ENCODE assay signal across 8 cellular contexts in genomic region chr10:71217266-71218045, GRCh38. TPM values are rescaled to one million over a fixed set of nuclear protein-coding genes. Genes with fewer than 3 reads are reported as not detected.
DNase-seq lines count a peak whose midpoint lies in the region; ATAC-seq, FAIRE-seq and TF ChIP-seq lines count a peak whose summit lies in the region.

No MANE protein-coding gene starts in this region.

- POLR2A ChIA-PET in OCI-LY7 (lab: Charles Lee) = interaction anchor here (0.7 kb wide), 1 partner anchor 24 kb away, joined by 3 read pairs; no protein-coding TSS in a partner anchor

- no peaks in the 10 kb centered on the region for H3K36me3 ChIP-seq in CD4-positive, CD25-positive, alpha-beta regulatory T cell (ENCODE audit: control insufficient read depth, insufficient read depth, low read length)
- no peaks in the 10 kb centered on the region for H3K36me3 ChIP-seq in HUES64 (ENCODE audit: insufficient read depth, low read length)
- no peaks in the 10 kb centered on the region for H3K36me3 ChIP-seq in bronchial epithelial cell (ENCODE audit: control insufficient read depth, insufficient read depth, low read length)
- H3K36me3 ChIP-seq in stomach = no peaks in the 10 kb centered on the region
- no peaks in the 10 kb centered on the region for H3K36me3 ChIP-seq in OCI-LY7 (ENCODE audit: insufficient read depth, low read length)

- peaks cover 8% of the 10 kb centered on the region for H3K27me3 ChIP-seq in CD4-positive, CD25-positive, alpha-beta regulatory T cell (ENCODE audit: control insufficient read depth, insufficient read depth, low read length)
- peaks cover 25% of the 10 kb centered on the region for H3K27me3 ChIP-seq in HUES64 (ENCODE audit: insufficient read depth, low read length)
- no peaks in the 10 kb centered on the region for H3K27me3 ChIP-seq in bronchial epithelial cell (ENCODE audit: control insufficient read depth, insufficient read depth, low read length)
- H3K27me3 ChIP-seq in stomach = peaks cover 0 to 45% (median 0%) of the 10 kb centered on the region in 3 donors

- H3K27me3 Mint-ChIP-seq in CD4-positive, CD25-positive, alpha-beta regulatory T cell = peaks cover 66% of the 10 kb centered on the region

- H3K79me2 ChIP-seq in OCI-LY7 (ENCODE audit: insufficient read depth, low read depth, low read length) = no peaks in the 10 kb centered on the region

- no peak overlapping the region for H3K27ac Mint-ChIP-seq in CD4-positive, CD25-positive, alpha-beta regulatory T cell

- H3K9me3 Mint-ChIP-seq in CD4-positive, CD25-positive, alpha-beta regulatory T cell = peaks cover 0 to 2% (median 0%) of the 10 kb centered on the region in 7 donors

- WGBS in HUES64 = 1% methylated on average over 56 of the region's 57 CpGs
- 2 to 7% (median 5%) methylated on average over 33 to 57 of the region's 57 CpGs for WGBS in stomach, 5 donors

- no peak for TF ChIP-seq EP300 in stomach (IDR thresholded peaks at IDR 0.05)

- TF ChIP-seq POLR2A in stomach (IDR thresholded peaks at IDR 0.05) = no peak

- FAIRE-seq in bronchial epithelial cell (lab: Jason Lieb, UNC) = no peak

- intact Hi-C loops in stomach (cut with DNase I; ENCODE audit: low total_unique reads) = no loop called here
- intact Hi-C loops in OCI-LY7 (cut with micrococcal nuclease; ENCODE audit: unreplicated experiment) = no loop called here

- H3K9ac ChIP-seq in HUES64 (ENCODE audit: low read depth, low read length) = peak overlapping the region; percentile 60

- H3K4me3 Mint-ChIP-seq in CD4-positive, CD25-positive, alpha-beta regulatory T cell = peak overlapping the region in 3 of 4 donors; percentile 29 to 71 (median 70)

- H3K4me1 Mint-ChIP-seq in CD4-positive, CD25-positive, alpha-beta regulatory T cell = peaks cover 0 to 26% (median 4%) of the 10 kb centered on the region in 4 donors

- DNase-seq in CD4-positive, CD25-positive, alpha-beta regulatory T cell = no peak
- DNase-seq in bronchial epithelial cell (ENCODE audit: low read depth) (peak; percentile 34), kidney tubule cell (ENCODE audit: low spot score) (peak; percentile 15), stomach (no peak), OCI-LY7 (ENCODE audit: low spot score) (no peak)

- H3K9me2 ChIP-seq in OCI-LY7 (ENCODE audit: insufficient read depth, low read length) = no peaks in the 10 kb centered on the region

- no peaks in the 10 kb centered on the region for H3K9me3 ChIP-seq in CD4-positive, CD25-positive, alpha-beta regulatory T cell (ENCODE audit: control insufficient read depth in 2 of 2, low read length in 2 of 2)
- no peaks in the 10 kb centered on the region for H3K9me3 ChIP-seq in HUES64 (ENCODE audit: insufficient read depth, low read depth, low read length)
- no peaks in the 10 kb centered on the region for H3K9me3 ChIP-seq in stomach
- no peaks in the 10 kb centered on the region for H3K9me3 ChIP-seq in OCI-LY7 (ENCODE audit: low read length)

- BruUV-seq in OCI-LY7 (replicated peaks; lab: Mats Ljungman, UMichigan) = no TSS peak

- H3K27ac ChIP-seq in CD4-positive, CD25-positive, alpha-beta regulatory T cell (ENCODE audit: insufficient read depth, low read length, poor library complexity, severe bottlenecking) = no peak overlapping the region
- H3K27ac ChIP-seq in HUES64 (ENCODE audit: low read depth, low read length) (peak overlapping the region; percentile 87), stomach (peak overlapping the region in 4 of 5 donors; percentile 19 to 67 (median 56)), OCI-LY7 (ENCODE audit: low read depth, low read length, poor library complexity, severe bottlenecking) (no peak overlapping the region)

- no peak for ATAC-seq in CD4-positive, CD25-positive, alpha-beta regulatory T cell (ENCODE audit: low read depth in 2 of 2)
- ATAC-seq in HG02973 (IDR thresholded peaks at IDR 0.05; ENCODE audit: unreplicated experiment) (no peak), HG03520 (IDR thresholded peaks at IDR 0.05; ENCODE audit: unreplicated experiment) (no peak)

- no peak overlapping the region for H3K4me2 ChIP-seq in OCI-LY7 (ENCODE audit: low read length)

- H4K20me1 ChIP-seq in OCI-LY7 (ENCODE audit: insufficient read depth, low read length) = no peaks in the 10 kb centered on the region

- no peak overlapping the region for H2AFZ ChIP-seq in OCI-LY7 (ENCODE audit: low read length)

- CTCF ChIA-PET in OCI-LY7 (lab: Charles Lee; ENCODE audit: unreplicated experiment) = no interaction called here

- H3K4me3 ChIP-seq in CD4-positive, CD25-positive, alpha-beta regulatory T cell (ENCODE audit: low read depth, low read length) = no peak overlapping the region
- H3K4me3 ChIP-seq in HUES64 (ENCODE audit: low read length) (peak overlapping the region; percentile 61), bronchial epithelial cell (ENCODE audit: low read depth, low read length) (peak overlapping the region; percentile 43), stomach (peak overlapping the region; percentile 50 to 68 (median 54)), OCI-LY7 (ENCODE audit: low read depth, low read length, poor library complexity, severe bottlenecking) (no peak overlapping the region)

- TF ChIP-seq CTCF in bronchial epithelial cell (IDR thresholded peaks at IDR 0.05; ENCODE audit: insufficient read depth, low read length, severe bottlenecking) = peak; percentile 13
- TF ChIP-seq CTCF in stomach (IDR thresholded peaks at IDR 0.05) = peak in 1 of 7 experiments; percentile 9
- TF ChIP-seq CTCF in OCI-LY7 (conservative IDR thresholded peaks at IDR 0.05; ENCODE audit: low read length) = no peak

- peaks cover 7% of the 10 kb centered on the region for H3K4me1 ChIP-seq in CD4-positive, CD25-positive, alpha-beta regulatory T cell (ENCODE audit: control insufficient read depth, insufficient read depth, low read length, poor library complexity, severe bottlenecking)
- peaks cover 40% of the 10 kb centered on the region for H3K4me1 ChIP-seq in HUES64 (ENCODE audit: insufficient read depth, low read length)
- H3K4me1 ChIP-seq in stomach = peaks cover 14 to 61% (median 53%) of the 10 kb centered on the region in 4 donors
- H3K4me1 ChIP-seq in OCI-LY7 (ENCODE audit: insufficient read depth, low read length, poor library complexity, severe bottlenecking) = peaks cover 8% of the 10 kb centered on the region

- no peaks in the 10 kb centered on the region for H3K36me3 Mint-ChIP-seq in CD4-positive, CD25-positive, alpha-beta regulatory T cell

RNA-seq across cellular contexts. Expression of gene UNC5B, which starts 5.1 kb away (rescaled TPM):
- 0.07 TPM for total RNA-seq in CD4-positive, CD25-positive, alpha-beta regulatory T cell
- not detected for polyA plus RNA-seq in CD4-positive, CD25-positive, alpha-beta regulatory T cell
- 14.5 TPM for polyA plus RNA-seq in HUES64 (2013, experiment 1 of 2)
- polyA plus RNA-seq in HUES64 (2013, experiment 2 of 2) = 13.3 TPM
- 36.6 and 62.5 TPM in 2 replicates for total RNA-seq in bronchial epithelial cell
- 10 to 100 TPM in 2 of 5 donors, 1 to 10 TPM in 3; 5.5 to 42.9 (median 9.4) TPM for total RNA-seq in stomach
- 1 to 10 TPM; 1.4 to 3.9 (median 2.0) TPM for polyA plus RNA-seq in stomach
- total RNA-seq in OCI-LY7 (2014; rRNA removed; shearing (Covaris generic)) = not detected in 2 replicates
- not detected in 2 replicates for total RNA-seq in OCI-LY7 (2022)

Comparison
In these comparisons a context has a peak if more than half of its experiments do, and no peak if none do; other contexts are left out.
1. DNase-seq: peak in bronchial epithelial cell (single experiment) and kidney tubule cell (single experiment); none in CD4-positive, CD25-positive, alpha-beta regulatory T cell (0 of 3), stomach (single experiment) and OCI-LY7 (single experiment).
2. H3K27ac ChIP-seq: peak in HUES64 (single experiment) and stomach (4 of 5); none in CD4-positive, CD25-positive, alpha-beta regulatory T cell (single experiment) and OCI-LY7 (single experiment).
3. H3K4me3 ChIP-seq: peak in HUES64 (single experiment), bronchial epithelial cell (single experiment) and stomach (4 of 4); none in CD4-positive, CD25-positive, alpha-beta regulatory T cell (single experiment) and OCI-LY7 (single experiment).